In the genomic region with DNA sequence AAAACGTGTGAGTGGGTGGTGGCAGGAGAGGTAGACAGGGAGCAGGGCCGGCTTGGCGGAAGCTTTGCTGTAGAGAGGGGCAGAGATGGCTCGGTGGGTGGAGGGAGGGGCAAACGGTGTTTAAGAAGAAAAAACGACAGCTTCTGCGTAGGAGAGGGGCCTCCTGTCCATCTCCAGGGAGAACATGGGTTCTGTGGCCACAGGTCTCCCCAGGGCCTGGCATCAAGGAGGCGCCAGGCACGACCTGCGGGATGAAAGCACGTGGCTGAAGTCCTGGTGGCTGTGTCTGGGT, we compare ENCODE assay signal across 10 cellular contexts. TPM values are rescaled to one million over a fixed set of nuclear protein-coding genes. Genes with fewer than 3 reads are reported as not detected.
DNase-seq lines count a peak whose midpoint lies in the region; ATAC-seq and TF ChIP-seq lines count a peak whose summit lies in the region.
"Had no signal": no experiment of that assay in that cellular context is flagged by ENCODE, and none has a peak within 500 bp of the region (broad histone marks: within the 10 kb centered on the region; RNA-seq: fewer than 3 reads in every experiment).

No MANE protein-coding gene starts in this region.

- TF ChIP-seq RAD21 in SK-N-SH (IDR thresholded peaks at IDR 0.05; ENCODE audit: low read length), result no peak

- H3K27ac ChIP-seq in SK-N-SH (ENCODE audit: low read depth in 2 of 2, low read length in 1 of 2) (peak overlapping the region in 1 of 2 experiments; percentile 83; a peak in 1 of 4 replicates), RWPE2 (ENCODE audit: poor library complexity, severe bottlenecking) (peak overlapping the region; percentile 54), rectal smooth muscle tissue (ENCODE audit: low read depth, low read length) (no peak overlapping the region), MM.1S (ENCODE audit: low read length) (no peak overlapping the region)
- H3K27ac ChIP-seq: esophagus muscularis mucosa had no signal

- CTCF ChIA-PET in SK-N-SH (lab: Yijun Ruan, JAX), result interaction anchor here (0.6 to 6.9 kb wide), 9 partner anchors 17 to 148 kb away, joined by 3 to 138 read pairs (median 4); no protein-coding TSS in a partner anchor

- no peaks in the 10 kb centered on the region for H3K9me3 ChIP-seq in SK-N-SH
- no peaks in the 10 kb centered on the region for H3K9me3 ChIP-seq in RWPE2 (ENCODE audit: severe bottlenecking)
- no peaks in the 10 kb centered on the region for H3K9me3 ChIP-seq in endocrine pancreas (ENCODE audit: control insufficient read depth, low read length)
- no peaks in the 10 kb centered on the region for H3K9me3 ChIP-seq in MM.1S (replicated peaks; ENCODE audit: insufficient read depth, low read length)
- H3K9me3 ChIP-seq: esophagus muscularis mucosa had no signal

- POLR2A ChIA-PET in SK-N-SH (lab: Yijun Ruan, JAX), result interaction anchor here (1.4 kb wide), 1 partner anchor 9 kb away, joined by 3 read pairs; no protein-coding TSS in a partner anchor

- H2AFZ ChIP-seq in SK-N-SH (ENCODE audit: low read depth) (no peak overlapping the region), MM.1S (ENCODE audit: low read length) (no peak overlapping the region)

- TF ChIP-seq EP300 in SK-N-SH (IDR thresholded peaks at IDR 0.05; ENCODE audit: borderline replicate concordance in 1 of 2, low read depth in 1 of 2, low read length in 1 of 2), result no peak

- H4K20me1 ChIP-seq in SK-N-SH (ENCODE audit: insufficient read depth), result no peaks in the 10 kb centered on the region
- no peaks in the 10 kb centered on the region for H4K20me1 ChIP-seq in MM.1S (ENCODE audit: insufficient read depth, low read length)

- TF ChIP-seq CTCF in SK-N-SH (IDR thresholded peaks at IDR 0.05) (no peak), RWPE2 (IDR thresholded peaks at IDR 0.05; ENCODE audit: poor library complexity, severe bottlenecking) (no peak), MM.1S (IDR thresholded peaks at IDR 0.05; ENCODE audit: low read length) (no peak)

- H3F3A ChIP-seq in SK-N-SH (replicated peaks; ENCODE audit: insufficient read depth) (no peaks in the 10 kb centered on the region), MM.1S (ENCODE audit: insufficient read depth, low read length) (no peaks in the 10 kb centered on the region)

- H3K4me3 ChIP-seq in SK-N-SH (ENCODE audit: low read depth in 2 of 2, low read length in 1 of 2) (peak overlapping the region; percentile 56 to 70; a peak in 2 of 4 replicates), RWPE2 (ENCODE audit: severe bottlenecking) (peak overlapping the region; percentile 57), endocrine pancreas (ENCODE audit: control insufficient read depth, insufficient read depth, low read length) (no peak overlapping the region), rectal smooth muscle tissue (ENCODE audit: low read length) (peak overlapping the region; percentile 70), MM.1S (ENCODE audit: low read length) (no peak overlapping the region)

- no peaks in the 10 kb centered on the region for H3K9me2 ChIP-seq in SK-N-SH
- no peaks in the 10 kb centered on the region for H3K9me2 ChIP-seq in MM.1S (replicated peaks; ENCODE audit: insufficient read depth, low read length)

- no peaks in the 10 kb centered on the region for H3K79me2 ChIP-seq in SK-N-SH (ENCODE audit: insufficient read depth)
- H3K79me2 ChIP-seq in MM.1S (ENCODE audit: low read length), result no peaks in the 10 kb centered on the region

- H3K36me3 ChIP-seq in SK-N-SH (replicated peaks in 1 of 2; ENCODE audit: control insufficient read depth in 1 of 2, insufficient read depth in 2 of 2, low read length in 1 of 2) (no peaks in the 10 kb centered on the region), RWPE2 (ENCODE audit: low read depth) (no peaks in the 10 kb centered on the region), endocrine pancreas (ENCODE audit: control insufficient read depth, insufficient read depth, low read length) (no peaks in the 10 kb centered on the region), rectal smooth muscle tissue (ENCODE audit: control insufficient read depth, insufficient read depth, low read length) (no peaks in the 10 kb centered on the region), MM.1S (replicated peaks; ENCODE audit: insufficient read depth, low read length) (no peaks in the 10 kb centered on the region)
- H3K36me3 ChIP-seq: esophagus muscularis mucosa had no signal

- H3K4me1 ChIP-seq in SK-N-SH (ENCODE audit: control insufficient read depth in 1 of 2, insufficient read depth in 2 of 2, low read depth in 1 of 2, low read length in 1 of 2) (peaks cover 0 to 17% of the 10 kb centered on the region in 2 experiments; a peak in 1 of 4 replicates), RWPE2 (ENCODE audit: insufficient read depth, poor library complexity, severe bottlenecking) (no peaks in the 10 kb centered on the region), endocrine pancreas (ENCODE audit: control insufficient read depth, insufficient read depth, low read length) (no peaks in the 10 kb centered on the region), rectal smooth muscle tissue (ENCODE audit: control insufficient read depth, insufficient read depth, low read length) (no peaks in the 10 kb centered on the region), MM.1S (ENCODE audit: low read length) (no peaks in the 10 kb centered on the region)

- H3K27me3 ChIP-seq in SK-N-SH (ENCODE audit: insufficient read depth) (no peaks in the 10 kb centered on the region), RWPE2 (ENCODE audit: insufficient read depth, poor library complexity, severe bottlenecking) (no peaks in the 10 kb centered on the region), endocrine pancreas (ENCODE audit: control insufficient read depth, insufficient read depth, low read length) (no peaks in the 10 kb centered on the region), rectal smooth muscle tissue (ENCODE audit: control insufficient read depth, insufficient read depth, low read length) (peaks cover 14% of the 10 kb centered on the region), MM.1S (replicated peaks; ENCODE audit: insufficient read depth, low read length) (peaks cover 89% of the 10 kb centered on the region)

- DNase-seq in SK-N-SH (no peak), RWPE2 (ENCODE audit: low spot score) (no peak), ACHN (no peak), MM.1S (no peak)
- no peak for DNase-seq in stimulated activated CD4-positive, alpha-beta T cell treated with anti-CD3 and anti-CD28 coated beads, Interleukin-4, amount 100 ng/mL, for 24 hours
- DNase-seq: KBM-7 had no signal

- peak overlapping the region; percentile 67; the same call in 1 of the 2 replicates for H3K4me2 ChIP-seq in SK-N-SH
- H3K4me2 ChIP-seq in MM.1S (ENCODE audit: low read depth, low read length), result no peak overlapping the region

- H3K9ac ChIP-seq in SK-N-SH (no peak overlapping the region), endocrine pancreas (ENCODE audit: control insufficient read depth, insufficient read depth, low read length) (peak overlapping the region; percentile 19), rectal smooth muscle tissue (ENCODE audit: low read length) (no peak overlapping the region), MM.1S (ENCODE audit: low read length) (no peak overlapping the region)

- 83% methylated on average over 7 of the region's 11 CpGs for WGBS in SK-N-SH (ENCODE audit: low lambda C conversion rate)

- in situ Hi-C loops in ACHN (cut with HindIII; ENCODE audit: low pct_ligation_motif_present, low pct_unique_long_range_greater_than_20kb, low sequenced_read_pairs), result no loop called here

- ATAC-seq in SK-N-SH treated with all-trans-retinoic acid at 6 μM for 48 hours (no peak), RWPE2 (ENCODE audit: low read depth) (no peak)

TF ChIP-seq in SK-N-SH, 30 proteins besides CTCF, POLR2A, EP300 and RAD21:
- no peak for TF ChIP-seq TAF1 (IDR thresholded peaks at IDR 0.05; ENCODE audit: borderline replicate concordance, low read depth, low read length)
- no peak for TF ChIP-seq TCF12 (IDR thresholded peaks at IDR 0.05)
- no peak for TF ChIP-seq YY1 (IDR thresholded peaks at IDR 0.05; ENCODE audit: low read depth)

TF ChIP-seq in SK-N-SH treated with all-trans-retinoic acid at 6 μM for 48 hours, 23 proteins besides CTCF, POLR2A, EP300 and RAD21 (continues in another document):
- TF ChIP-seq SNAI2 (CRISPR knock-in tag; IDR thresholded peaks at IDR 0.05), result no peak
- no peak for TF ChIP-seq GLIS3 (CRISPR knock-in tag; IDR thresholded peaks at IDR 0.05)
- no peak for TF ChIP-seq ISL1 (CRISPR knock-in tag; IDR thresholded peaks at IDR 0.05)
- TF ChIP-seq, protein P1, sequence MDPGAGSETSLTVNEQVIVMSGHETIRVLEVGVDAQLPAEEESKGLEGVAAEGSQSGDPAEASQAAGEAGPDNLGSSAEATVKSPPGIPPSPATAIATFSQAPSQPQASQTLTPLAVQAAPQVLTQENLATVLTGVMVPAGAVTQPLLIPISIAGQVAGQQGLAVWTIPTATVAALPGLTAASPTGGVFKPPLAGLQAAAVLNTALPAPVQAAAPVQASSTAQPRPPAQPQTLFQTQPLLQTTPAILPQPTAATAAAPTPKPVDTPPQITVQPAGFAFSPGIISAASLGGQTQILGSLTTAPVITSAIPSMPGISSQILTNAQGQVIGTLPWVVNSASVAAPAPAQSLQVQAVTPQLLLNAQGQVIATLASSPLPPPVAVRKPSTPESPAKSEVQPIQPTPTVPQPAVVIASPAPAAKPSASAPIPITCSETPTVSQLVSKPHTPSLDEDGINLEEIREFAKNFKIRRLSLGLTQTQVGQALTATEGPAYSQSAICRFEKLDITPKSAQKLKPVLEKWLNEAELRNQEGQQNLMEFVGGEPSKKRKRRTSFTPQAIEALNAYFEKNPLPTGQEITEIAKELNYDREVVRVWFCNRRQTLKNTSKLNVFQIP (CRISPR knock-in tag; IDR thresholded peaks at IDR 0.05; ENCODE audit: borderline replicate concordance, low read depth), result no peak

RNA-seq across cellular contexts. Expression of a gene that starts 1.0 kb away (rescaled TPM):
- polyA plus RNA-seq in SK-N-SH (2012; rRNA removed), result 20.1 and 24.2 TPM in 2 replicates
- polyA plus RNA-seq in SK-N-SH (2012; cell fraction: cytosol; rRNA removed), result 14.0 and 18.0 TPM in 2 replicates
- polyA plus RNA-seq in SK-N-SH (2012; cell fraction: nucleus; rRNA removed), result 35.2 and 59.1 TPM in 2 replicates

RNA-seq across cellular contexts. Expression of a gene that starts 30.0 kb away (rescaled TPM):
- 0.07 and 0.10 TPM in 2 replicates for polyA plus RNA-seq in SK-N-SH (2012; rRNA removed)
- polyA plus RNA-seq in SK-N-SH (2012; cell fraction: cytosol; rRNA removed), result 0.08 and 0.22 TPM in 2 replicates
- 0.11 and 0.12 TPM in 2 replicates for polyA plus RNA-seq in SK-N-SH (2012; cell fraction: nucleus; rRNA removed)

RNA-seq across cellular contexts. Expression of a gene that starts 45.6 kb away (rescaled TPM):
- not detected in 2 replicates for polyA plus RNA-seq in SK-N-SH (2012; rRNA removed)
- 0.01 and 0.04 TPM in 2 replicates for polyA plus RNA-seq in SK-N-SH (2012; cell fraction: cytosol; rRNA removed)
- polyA plus RNA-seq in SK-N-SH (2012; cell fraction: nucleus; rRNA removed), result 0.04 and 0.29 TPM in 2 replicates

Comparison
In these comparisons a context has a peak if more than half of its experiments do, and no peak if none do; other contexts are left out.
1. H3K4me3 ChIP-seq: peak in SK-N-SH (2 of 2), RWPE2 (single experiment) and rectal smooth muscle tissue (single experiment); none in endocrine pancreas (single experiment) and MM.1S (single experiment).